11 cellular contexts compared by ENCODE assay signal in genomic region chr16:79047337-79047736, GRCh38.
DNase-seq lines count a peak whose midpoint lies in the region; ATAC-seq, FAIRE-seq and TF ChIP-seq lines count a peak whose summit lies in the region.
"Had no signal": no experiment of that assay in that cellular context is flagged by ENCODE, and none has a peak within 500 bp of the region (broad histone marks: within the 10 kb centered on the region; RNA-seq: fewer than 3 reads in every experiment).

No MANE protein-coding gene starts in this region.

- in situ Hi-C loops in HepG2 (cut with HindIII; ENCODE audit: extremely low pct_ligation_motif_present, low pct_unique_long_range_greater_than_20kb), result loop anchor here (10.0 to 25.0 kb wide), 2 partner anchors 343 to 810 kb away; no protein-coding TSS in a partner anchor

- TF ChIP-seq CTCF in SU-DHL-6 (IDR thresholded peaks at IDR 0.05; ENCODE audit: insufficient read depth, low read length, poor library complexity, severe bottlenecking) (peak; percentile 29), HepG2 (CRISPR knock-in tag; IDR thresholded peaks at IDR 0.05) (peak; percentile 60)

- no peak overlapping the region for H3K27ac Mint-ChIP-seq in CD8-positive, alpha-beta memory T cell

- 0% methylated on average over 3 of the region's 3 CpGs for WGBS in HepG2 (ENCODE audit: low lambda C conversion rate)

- peaks cover 21 to 23% (median 22%) of the 10 kb centered on the region in 3 donors for H3K4me1 Mint-ChIP-seq in CD8-positive, alpha-beta memory T cell

- H3K36me3 ChIP-seq in SU-DHL-6 (ENCODE audit: low read length) (no peaks in the 10 kb centered on the region), HepG2 (replicated peaks in 1 of 2; ENCODE audit: control insufficient read depth in 1 of 2, insufficient read depth in 2 of 2, low read length in 2 of 2) (no peaks in the 10 kb centered on the region)
- no peaks in the 10 kb centered on the region for H3K36me3 ChIP-seq in CD8-positive, alpha-beta memory T cell (ENCODE audit: insufficient read depth, low read length)

- H3K36me3 Mint-ChIP-seq in CD8-positive, alpha-beta memory T cell, result peaks cover 0 to 2% (median 0%) of the 10 kb centered on the region in 3 donors

- no peaks in the 10 kb centered on the region for H4K20me1 ChIP-seq in SU-DHL-6 (ENCODE audit: low read depth, low read length)
- H4K20me1 ChIP-seq in HepG2 (ENCODE audit: insufficient read depth, low read length), result no peaks in the 10 kb centered on the region

- peak; percentile 72 for FAIRE-seq in HepG2 (lab: Jason Lieb, UNC)
- FAIRE-seq: A204.1, RCC 7860 had no signal

- no peaks in the 10 kb centered on the region for H3K9me3 Mint-ChIP-seq in CD8-positive, alpha-beta memory T cell

- intact Hi-C loops in HepG2 (cut with micrococcal nuclease; ENCODE audit: unreplicated experiment), result loop anchor here (1.0 to 10.0 kb wide), 3 partner anchors 122 to 543 kb away; no protein-coding TSS in a partner anchor

- no peak overlapping the region for H3K4me3 ChIP-seq in SU-DHL-6 (ENCODE audit: insufficient read depth, low read length, poor library complexity, severe bottlenecking)
- no peak overlapping the region for H3K4me3 ChIP-seq in HepG2 (replicated peaks in 1 of 3; ENCODE audit: insufficient read depth in 1 of 3, low read depth in 2 of 3, low read length in 3 of 3)
- no peak overlapping the region for H3K4me3 ChIP-seq in CD8-positive, alpha-beta memory T cell (ENCODE audit: low read length)

- peak; percentile 80 for ATAC-seq in HepG2
- no peak for ATAC-seq in GM18858 (IDR thresholded peaks at IDR 0.05; ENCODE audit: unreplicated experiment)

- H3K27ac ChIP-seq in SU-DHL-6 (ENCODE audit: low read depth, low read length), result no peak overlapping the region
- no peak overlapping the region for H3K27ac ChIP-seq in HepG2 (ENCODE audit: extremely low read length, insufficient read depth, low read length)
- H3K27ac ChIP-seq in CD8-positive, alpha-beta memory T cell (ENCODE audit: low read depth, low read length), result no peak overlapping the region

- H3K4me3 Mint-ChIP-seq in CD8-positive, alpha-beta memory T cell, result no peak overlapping the region

- H3K79me2 ChIP-seq in SU-DHL-6 (ENCODE audit: insufficient read depth, low read length), result no peaks in the 10 kb centered on the region
- H3K79me2 ChIP-seq in HepG2 (ENCODE audit: insufficient read depth, low read length), result no peaks in the 10 kb centered on the region

- TF ChIP-seq RAD21 in HepG2 (CRISPR knock-in tag; IDR thresholded peaks at IDR 0.05), result peak; percentile 35; the same call in 1 of the 2 replicates

- H3K9ac ChIP-seq in SU-DHL-6 (ENCODE audit: low read length) (no peak overlapping the region), HepG2 (ENCODE audit: insufficient read depth, low read depth, low read length) (no peak overlapping the region)

- no peaks in the 10 kb centered on the region for H3K27me3 ChIP-seq in SU-DHL-6 (ENCODE audit: low read length)
- no peaks in the 10 kb centered on the region for H3K27me3 ChIP-seq in HepG2 (ENCODE audit: control insufficient read depth in 1 of 2, insufficient read depth in 2 of 2, low read length in 2 of 2)
- no peaks in the 10 kb centered on the region for H3K27me3 ChIP-seq in CD8-positive, alpha-beta memory T cell (ENCODE audit: insufficient read depth, low read length, poor library complexity, severe bottlenecking)

- no peak overlapping the region for H2AFZ ChIP-seq in SU-DHL-6 (ENCODE audit: low read depth, low read length, severe bottlenecking)
- no peak overlapping the region for H2AFZ ChIP-seq in HepG2 (ENCODE audit: low read length)

- TF ChIP-seq EP300 in HepG2 (IDR thresholded peaks at IDR 0.05; ENCODE audit: low read depth in 2 of 2, low read length in 2 of 2) (no peak), HepG2 (CRISPR knock-in tag; IDR thresholded peaks at IDR 0.05; ENCODE audit: borderline replicate concordance) (no peak)

- no peak overlapping the region for H3K4me2 ChIP-seq in SU-DHL-6 (ENCODE audit: low read depth, low read length, poor library complexity, severe bottlenecking)
- no peak overlapping the region for H3K4me2 ChIP-seq in HepG2 (ENCODE audit: low read depth, low read length)

- H3K4me1 ChIP-seq in HepG2 (ENCODE audit: insufficient read depth, low read length), result no peaks in the 10 kb centered on the region
- H3K4me1 ChIP-seq in CD8-positive, alpha-beta memory T cell (ENCODE audit: insufficient read depth, low read length), result peaks cover 17% of the 10 kb centered on the region

- no peaks in the 10 kb centered on the region for H3K9me2 ChIP-seq in SU-DHL-6 (replicated peaks; ENCODE audit: insufficient read depth, low read length)

- CTCF ChIA-PET in HepG2 (lab: Yijun Ruan, JAX; ENCODE audit: low intra/inter-chr PET ratio, low total read pairs), result interaction anchor here (1.6 kb wide), 1 partner anchor 122 kb away, joined by 8 read pairs; no protein-coding TSS in a partner anchor
- CTCF ChIA-PET in CD8-positive, alpha-beta memory T cell (lab: Charles Lee), result interaction anchor here (1.0 kb wide), 1 partner anchor 20 kb away, joined by 3 read pairs; no protein-coding TSS in a partner anchor

- no peaks in the 10 kb centered on the region for H3F3A ChIP-seq in SU-DHL-6 (ENCODE audit: insufficient read depth)

- no peaks in the 10 kb centered on the region for H3K9me3 ChIP-seq in SU-DHL-6 (ENCODE audit: insufficient read depth, low read length)
- H3K9me3 ChIP-seq in HepG2 (ENCODE audit: low read length), result no peaks in the 10 kb centered on the region
- H3K9me3 ChIP-seq in CD8-positive, alpha-beta memory T cell (ENCODE audit: low read length), result no peaks in the 10 kb centered on the region

- TF ChIP-seq POLR2A in HepG2 (IDR thresholded peaks at IDR 0.05; ENCODE audit: insufficient read depth in 1 of 2, low read depth in 2 of 2, low read length in 2 of 2), result no peak

- no TSS peak for BruUV-seq in HepG2 (replicated peaks; lab: Mats Ljungman, UMichigan)

- H3K27me3 Mint-ChIP-seq in CD8-positive, alpha-beta memory T cell, result peaks cover 0 to 1% of the 10 kb centered on the region in 2 donors

- peak; percentile 16 for DNase-seq in DMS153 treated with DMSO at 0.1 percent for 48 hours (lab: John Stamatoyannopoulos, UW; ENCODE audit: unreplicated experiment)
- DNase-seq in DMS153 (lab: John Stamatoyannopoulos, UW), result no peak
- DNase-seq in GM19240 (ENCODE audit: insufficient read length, low spot score), result peak; percentile 8
- peak; percentile 29 for DNase-seq in HepG2 (ENCODE audit: low spot score)
- no peak for DNase-seq in CD8-positive, alpha-beta memory T cell
- DNase-seq in mesenteric fat pad (ENCODE audit: low spot score), result no peak
- DNase-seq: amygdala had no signal

- POLR2A ChIA-PET in HepG2 (lab: Yijun Ruan, JAX), result no interaction called here
- POLR2A ChIA-PET in CD8-positive, alpha-beta memory T cell (lab: Charles Lee), result no interaction called here

TF ChIP-seq in HepG2, 621 proteins besides CTCF, POLR2A, EP300 and RAD21 (continues in another document):
- TF ChIP-seq TGIF2 (CRISPR knock-in tag; IDR thresholded peaks at IDR 0.05) (no peak), ZNF501 (CRISPR knock-in tag; IDR thresholded peaks at IDR 0.05) (no peak), BRCA1 (CRISPR knock-in tag; IDR thresholded peaks at IDR 0.05) (no peak), ZNF12 (CRISPR knock-in tag; IDR thresholded peaks at IDR 0.05) (peak; percentile 97), CREBL2 (CRISPR knock-in tag; IDR thresholded peaks at IDR 0.05; ENCODE audit: borderline replicate concordance) (no peak), ZNF136 (CRISPR knock-in tag; IDR thresholded peaks at IDR 0.05; ENCODE audit: low read depth) (no peak), KAT7 (CRISPR knock-in tag; IDR thresholded peaks at IDR 0.05; ENCODE audit: borderline replicate concordance) (no peak), AGO2 (optimal IDR thresholded peaks at IDR 0.05; ENCODE audit: low read depth, low read length) (no peak), ZFP62 (CRISPR knock-in tag; IDR thresholded peaks at IDR 0.05) (no peak), STAG1 (CRISPR knock-in tag; IDR thresholded peaks at IDR 0.05) (peak; percentile 75), ZNF770 (CRISPR knock-in tag; IDR thresholded peaks at IDR 0.05) (no peak), HMG20A (CRISPR knock-in tag; IDR thresholded peaks at IDR 0.05; ENCODE audit: borderline replicate concordance) (no peak), ZNF451 (CRISPR knock-in tag; IDR thresholded peaks at IDR 0.05) (no peak), TAF15 (IDR thresholded peaks at IDR 0.05; ENCODE audit: low read depth, low read length, poor library complexity, severe bottlenecking) (no peak), SMC3 (IDR thresholded peaks at IDR 0.05; ENCODE audit: low read length) (peak; percentile 80), XRCC5 (optimal IDR thresholded peaks at IDR 0.05; ENCODE audit: low read length) (peak; percentile 16), U2AF2 (IDR thresholded peaks at IDR 0.05; ENCODE audit: low read depth, low read length) (no peak), HOXD1 (CRISPR knock-in tag; IDR thresholded peaks at IDR 0.05) (no peak)
- TF ChIP-seq, protein P1, sequence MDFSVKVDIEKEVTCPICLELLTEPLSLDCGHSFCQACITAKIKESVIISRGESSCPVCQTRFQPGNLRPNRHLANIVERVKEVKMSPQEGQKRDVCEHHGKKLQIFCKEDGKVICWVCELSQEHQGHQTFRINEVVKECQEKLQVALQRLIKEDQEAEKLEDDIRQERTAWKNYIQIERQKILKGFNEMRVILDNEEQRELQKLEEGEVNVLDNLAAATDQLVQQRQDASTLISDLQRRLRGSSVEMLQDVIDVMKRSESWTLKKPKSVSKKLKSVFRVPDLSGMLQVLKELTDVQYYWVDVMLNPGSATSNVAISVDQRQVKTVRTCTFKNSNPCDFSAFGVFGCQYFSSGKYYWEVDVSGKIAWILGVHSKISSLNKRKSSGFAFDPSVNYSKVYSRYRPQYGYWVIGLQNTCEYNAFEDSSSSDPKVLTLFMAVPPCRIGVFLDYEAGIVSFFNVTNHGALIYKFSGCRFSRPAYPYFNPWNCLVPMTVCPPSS (IDR thresholded peaks at IDR 0.05), result no peak

Comparison
In these comparisons a context has a peak if more than half of its experiments do, and no peak if none do; other contexts are left out.
1. DNase-seq: peak in DMS153 treated with DMSO at 0.1 percent for 48 hours (single experiment), GM19240 (single experiment) and HepG2 (single experiment); none in DMS153 (single experiment), CD8-positive, alpha-beta memory T cell (0 of 5) and mesenteric fat pad (single experiment).